ENCODE assay signal across 14 cellular contexts in genomic region chr6:41604006-41604405, GRCh38. TPM values are rescaled to one million over a fixed set of nuclear protein-coding genes. Genes with fewer than 3 reads are reported as not detected.
DNase-seq lines count a peak whose midpoint lies in the region; TF ChIP-seq lines count a peak whose summit lies in the region.
"Had no signal": no experiment of that assay in that cellular context is flagged by ENCODE, and none has a peak within 500 bp of the region (broad histone marks: within the 10 kb centered on the region; RNA-seq: fewer than 3 reads in every experiment).

No MANE protein-coding gene starts in this region.

- TF ChIP-seq RAD21 in neural cell (conservative IDR thresholded peaks at IDR 0.05): no peak

- H3K4me1 ChIP-seq in adipocyte (ENCODE audit: control insufficient read depth, insufficient read depth, low read length) (peaks cover 19% of the 10 kb centered on the region), sigmoid colon (peaks cover 0 to 21% (median 15%) of the 10 kb centered on the region in 4 donors)

- H3F3A ChIP-seq in neural cell (ENCODE audit: insufficient read depth, low read length, poor library complexity, severe bottlenecking): peaks cover 3% of the 10 kb centered on the region

- TF ChIP-seq POLR2A in sigmoid colon (IDR thresholded peaks at IDR 0.05): no peak

- H3K79me2 ChIP-seq in neural cell (replicated peaks; ENCODE audit: insufficient read depth, low read length): no peaks in the 10 kb centered on the region

- no peaks in the 10 kb centered on the region for H3K9me2 ChIP-seq in neural cell (ENCODE audit: insufficient read depth, low read length)

- no peak overlapping the region for H3K27ac ChIP-seq in neural cell (ENCODE audit: low read length)
- no peak overlapping the region for H3K27ac ChIP-seq in sigmoid colon
- H3K27ac ChIP-seq: 22Rv1 had no signal

- no peaks in the 10 kb centered on the region for H3K9me3 ChIP-seq in adipocyte (ENCODE audit: control insufficient read depth, low read length)
- no peaks in the 10 kb centered on the region for H3K9me3 ChIP-seq in neural cell (ENCODE audit: low read length)
- no peaks in the 10 kb centered on the region for H3K9me3 ChIP-seq in sigmoid colon

- no peak overlapping the region for H3K4me2 ChIP-seq in neural cell (ENCODE audit: low read length)

- 75 to 86% methylated on average over 5 of the region's 5 CpGs for WGBS in sigmoid colon, 2 donors

- H3K27me3 ChIP-seq in adipocyte (replicated peaks; ENCODE audit: control insufficient read depth, insufficient read depth, low read length) (peaks cover 7% of the 10 kb centered on the region), neural cell (ENCODE audit: insufficient read depth, low read depth, low read length) (no peaks in the 10 kb centered on the region), sigmoid colon (no peaks in the 10 kb centered on the region)

- intact Hi-C loops in sigmoid colon (cut with DNase I): loop anchor here (5.0 kb wide), 1 partner anchor 173 kb away; the partner anchor contains the start of gene FRS3

- H4K20me1 ChIP-seq in neural cell (ENCODE audit: insufficient read depth): no peaks in the 10 kb centered on the region

- H3K36me3 ChIP-seq in adipocyte (ENCODE audit: control insufficient read depth, insufficient read depth, low read length, severe bottlenecking): no peaks in the 10 kb centered on the region
- H3K36me3 ChIP-seq in neural cell (ENCODE audit: insufficient read depth, low read length): no peaks in the 10 kb centered on the region
- H3K36me3 ChIP-seq in sigmoid colon: peaks cover 0 to 7% (median 3%) of the 10 kb centered on the region in 4 donors

- TF ChIP-seq CTCF in neural cell (IDR thresholded peaks at IDR 0.05; ENCODE audit: poor library complexity, severe bottlenecking) (no peak), sigmoid colon (IDR thresholded peaks at IDR 0.05) (no peak)

- no peak overlapping the region for H2AFZ ChIP-seq in neural cell (ENCODE audit: low read depth, low read length)

- DNase-seq in activated effector memory CD4-positive, alpha-beta T cell treated with anti-CD3 and anti-CD28 coated beads, Interleukin-2, amount 50 U/mL, for 16 hours: peak; percentile 53
- no peak for DNase-seq in activated effector memory CD4-positive, alpha-beta T cell treated with Interleukin-2 at 50 U/mL for 16 hours
- DNase-seq in adipocyte (ENCODE audit: low read depth) (no peak), sigmoid colon (peak; percentile 41), cerebellar cortex (ENCODE audit: low spot score) (no peak), activated gamma-delta T cell treated with Interleukin-2 at 50 U/mL for 16 hours (no peak)
- no peak for DNase-seq in stimulated activated CD4-positive, alpha-beta T cell treated with anti-CD3 and anti-CD28 coated beads, Interleukin-15, amount 100 ng/mL, for 24 hours
- DNase-seq: C1 segment of cervical spinal cord; CD4-positive, alpha-beta memory T cell; COR-L47; GF-D8; IMR-90 had no signal

- TF ChIP-seq EP300 in neural cell (conservative IDR thresholded peaks at IDR 0.05; ENCODE audit: poor library complexity, severe bottlenecking) (no peak), sigmoid colon (IDR thresholded peaks at IDR 0.05) (no peak)

- no peak overlapping the region for H3K4me3 ChIP-seq in adipocyte (ENCODE audit: low read length)
- H3K4me3 ChIP-seq in neural cell (ENCODE audit: low read length): no peak overlapping the region
- H3K4me3 ChIP-seq in sigmoid colon: no peak overlapping the region

- H3K9ac ChIP-seq in adipocyte (ENCODE audit: low read length): peak overlapping the region; percentile 19
- no peak overlapping the region for H3K9ac ChIP-seq in neural cell (ENCODE audit: low read length)

TF ChIP-seq in neural cell, 6 proteins besides CTCF, POLR2A, EP300 and RAD21:
- TF ChIP-seq REST (IDR thresholded peaks at IDR 0.05; ENCODE audit: borderline replicate concordance) (no peak), POLR2AphosphoS5 (IDR thresholded peaks at IDR 0.05) (peak; percentile 32), TAF1 (IDR thresholded peaks at IDR 0.05; ENCODE audit: low read depth) (no peak), EZH2 (IDR thresholded peaks at IDR 0.05; ENCODE audit: borderline replicate concordance, insufficient read depth, low read length, poor library complexity, severe bottlenecking) (no peak), MXI1 (conservative IDR thresholded peaks at IDR 0.05; ENCODE audit: poor library complexity, severe bottlenecking) (no peak)
TF ChIP-seq in neural cell: peak in this region for 1.

RNA-seq across cellular contexts. Expression of gene MDFI, which starts 34.3 kb away (rescaled TPM):
- polyA plus RNA-seq in neural cell (42.5 and 42.8 TPM in 2 replicates), sigmoid colon (1 to 10 TPM in 2 of 3 donors, under 1 TPM in 1; 0.69 to 7.7 (median 4.2) TPM)
- 12.7 and 17.5 TPM in 2 replicates for polyA minus RNA-seq in neural cell
- total RNA-seq in sigmoid colon: 1 to 10 TPM; 2.9 to 8.6 (median 5.1) TPM
- total RNA-seq: CD4-positive, alpha-beta memory T cell had no signal
- polyA plus RNA-seq: CD4-positive, alpha-beta memory T cell had no signal

RNA-seq across cellular contexts. Expression of gene FOXP4, which starts 57.8 kb away (rescaled TPM):
- polyA plus RNA-seq in neural cell (7.1 and 9.7 TPM in 2 replicates), sigmoid colon (10 to 100 TPM; 12.7 to 19.5 (median 15.6) TPM)
- polyA minus RNA-seq in neural cell: 25.9 and 31.2 TPM in 2 replicates
- total RNA-seq in sigmoid colon: 10 to 100 TPM in 1 of 4 donors, 1 to 10 TPM in 3; 4.1 to 14.1 (median 5.8) TPM

Comparison
In these comparisons a context has a peak if more than half of its experiments do, and no peak if none do; other contexts are left out.
1. DNase-seq: peak in activated effector memory CD4-positive, alpha-beta T cell treated with anti-CD3 and anti-CD28 coated beads, Interleukin-2, amount 50 U/mL, for 16 hours (single experiment) and sigmoid colon (single experiment); none in activated effector memory CD4-positive, alpha-beta T cell treated with Interleukin-2 at 50 U/mL for 16 hours (single experiment), adipocyte (single experiment), cerebellar cortex (single experiment), stimulated activated CD4-positive, alpha-beta T cell treated with anti-CD3 and anti-CD28 coated beads, Interleukin-15, amount 100 ng/mL, for 24 hours (single experiment) and activated gamma-delta T cell treated with Interleukin-2 at 50 U/mL for 16 hours (single experiment).